ENCODE assay signal across 23 cellular contexts in the genomic region with DNA sequence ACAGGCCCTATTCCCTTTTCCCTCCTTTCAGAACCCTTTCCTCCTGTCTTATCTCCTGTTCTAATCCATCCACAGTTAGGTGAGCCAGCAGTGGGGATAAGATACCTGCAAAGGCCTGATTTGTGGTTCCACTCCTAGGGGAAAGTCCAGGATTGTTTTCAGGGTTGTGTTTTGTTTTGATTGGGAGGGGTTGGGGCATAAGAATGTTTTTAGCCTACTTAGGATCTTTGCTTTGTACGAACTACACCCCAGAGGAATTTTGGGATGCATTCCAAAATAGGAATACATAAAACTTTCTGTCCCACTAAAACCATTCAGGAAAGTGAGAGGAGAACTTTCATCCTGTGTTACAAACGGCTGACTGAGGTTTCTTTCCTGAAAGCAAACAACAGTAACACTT.
DNase-seq lines count a peak whose midpoint lies in the region; ATAC-seq and TF ChIP-seq lines count a peak whose summit lies in the region.
"Had no signal": no experiment of that assay in that cellular context is flagged by ENCODE, and none has a peak within 500 bp of the region (broad histone marks: within the 10 kb centered on the region; RNA-seq: fewer than 3 reads in every experiment).

No MANE protein-coding gene starts in this region.

- DNase-seq in right cardiac atrium, result no peak
- DNase-seq in right atrium auricular region (ENCODE audit: low spot score), result no peak
- no peak for DNase-seq in dorsolateral prefrontal cortex
- DNase-seq in sciatic nerve (ENCODE audit: low spot score), result no peak
- DNase-seq in aorta, result no peak
- DNase-seq in NCI-H1436 treated with DMSO at 0.1 percent for 48 hours (lab: John Stamatoyannopoulos, UW), result no peak
- DNase-seq in posterior cingulate gyrus, result no peak
- DNase-seq: activated CD4-positive, alpha-beta memory T cell treated with anti-CD3 and anti-CD28 coated beads, Interleukin-2, amount 10 ng/mL, durations not matched to agents 7 days and 5 days; activated effector memory CD4-positive, alpha-beta T cell treated with Interleukin-2 at 50 U/mL for 16 hours; Calu3; colonic mucosa; DMS79 treated with DMSO at 0.1 percent for 48 hours; head of caudate nucleus; KBM-7; kidney; NCI-H2029 treated with DMSO at 0.1 percent for 48 hours; NCI-H2227 treated with DMSO at 0.1 percent for 48 hours; NCI-H69; stimulated activated naive CD8-positive, alpha-beta T cell treated with anti-CD3 and anti-CD28 coated beads, Interleukin-15, amount 100 ng/mL, for 72 hours had no signal

- peaks cover 9% of the 10 kb centered on the region for H3K4me1 ChIP-seq in right cardiac atrium (ENCODE audit: control insufficient read depth, insufficient read depth, low read length)
- H3K4me1 ChIP-seq in right atrium auricular region, result peaks cover 0 to 22% of the 10 kb centered on the region in 2 donors
- H3K4me1 ChIP-seq in aorta (ENCODE audit: control insufficient read depth in 1 of 2, insufficient read depth in 2 of 2, low read length in 2 of 2), result peaks cover 4 to 6% of the 10 kb centered on the region in 2 donors

- no peaks in the 10 kb centered on the region for H3K9me3 ChIP-seq in right cardiac atrium (ENCODE audit: control insufficient read depth, low read length)
- no peaks in the 10 kb centered on the region for H3K9me3 ChIP-seq in right atrium auricular region
- H3K9me3 ChIP-seq in aorta (ENCODE audit: control insufficient read depth, low read length), result no peaks in the 10 kb centered on the region
- H3K9me3 ChIP-seq: colonic mucosa had no signal

- H3K36me3 ChIP-seq in right atrium auricular region (no peaks in the 10 kb centered on the region), aorta (ENCODE audit: control insufficient read depth in 1 of 2, insufficient read depth in 2 of 2, low read length in 1 of 2) (no peaks in the 10 kb centered on the region)
- H3K36me3 ChIP-seq: colonic mucosa had no signal

- H3K4me3 ChIP-seq in right cardiac atrium (ENCODE audit: low read length) (no peak overlapping the region), right atrium auricular region (no peak overlapping the region), dorsolateral prefrontal cortex (no peak overlapping the region), aorta (ENCODE audit: low read length in 2 of 2) (no peak overlapping the region)
- H3K4me3 ChIP-seq: BLaER1 treated with 17β-estradiol and CSF1 and Interleukin-3, amounts not matched to agents 10 nM and 100 nM; colonic mucosa had no signal

- ATAC-seq in right cardiac atrium (no peak), sciatic nerve (peak; percentile 40), aorta (ENCODE audit: low FRiP score) (no peak), HG03045 (IDR thresholded peaks at IDR 0.05; ENCODE audit: unreplicated experiment) (no peak)
- ATAC-seq: activated CD4-positive, CD25-positive, alpha-beta regulatory T cell treated with anti-CD3 and anti-CD28 coated beads, Interleukin-2, amount 50 U/mL, for 24 hours; HCT116; stimulated activated naive CD8-positive, alpha-beta T cell treated with anti-CD3 and anti-CD28 coated beads, Interleukin-15, amount 100 ng/mL, for 72 hours had no signal

- no peaks in the 10 kb centered on the region for H3K27me3 ChIP-seq in right cardiac atrium (ENCODE audit: control insufficient read depth, insufficient read depth)
- H3K27me3 ChIP-seq in right atrium auricular region, result no peaks in the 10 kb centered on the region
- H3K27me3 ChIP-seq in dorsolateral prefrontal cortex, result no peaks in the 10 kb centered on the region
- H3K27me3 ChIP-seq in aorta (ENCODE audit: control insufficient read depth in 1 of 2, insufficient read depth in 2 of 2, low read length in 1 of 2), result no peaks in the 10 kb centered on the region
- H3K27me3 ChIP-seq: BLaER1 treated with 17β-estradiol and CSF1 and Interleukin-3, amounts not matched to agents 10 nM and 100 nM; colonic mucosa had no signal

- TF ChIP-seq CTCF in right atrium auricular region (IDR thresholded peaks at IDR 0.05) (no peak), dorsolateral prefrontal cortex (IDR thresholded peaks at IDR 0.05 in 54 of 56, conservative IDR thresholded peaks at IDR 0.05 in 2 of 56; ENCODE audit: low read depth in 1 of 56, partially characterized antibody in 56 of 56) (no peak)

- WGBS in right cardiac atrium, result 26% methylated on average over 2 of the region's 2 CpGs
- 3 to 8% methylated on average over 2 of the region's 2 CpGs for WGBS in aorta, 2 donors

- H3K27ac ChIP-seq in right cardiac atrium (ENCODE audit: low read length) (peak overlapping the region; percentile 45), right atrium auricular region (peak overlapping the region in 1 of 2 donors; percentile 13), dorsolateral prefrontal cortex (peak overlapping the region in 50 of 59 donors; percentile 13 to 97 (median 76)), aorta (ENCODE audit: low read depth in 1 of 2, low read length in 2 of 2) (peak overlapping the region; percentile 37 to 63)
- H3K27ac ChIP-seq: BLaER1 treated with 17β-estradiol and CSF1 and Interleukin-3, amounts not matched to agents 10 nM and 100 nM; colonic mucosa had no signal

- intact Hi-C loops in right cardiac atrium (cut with DNase I) (no loop called here), dorsolateral prefrontal cortex (cut with DNase I) (loop anchor here in 1 of 2 donors (5.0 to 10.0 kb wide), 4 partner anchors 35 to 153 kb away; a partner anchor contains a TSS), sciatic nerve (cut with DNase I) (no loop called here), aorta (cut with DNase I) (no loop called here), posterior cingulate gyrus (cut with DNase I) (no loop called here)
